ENCODE assay signal across 19 cellular contexts in the genomic region with DNA sequence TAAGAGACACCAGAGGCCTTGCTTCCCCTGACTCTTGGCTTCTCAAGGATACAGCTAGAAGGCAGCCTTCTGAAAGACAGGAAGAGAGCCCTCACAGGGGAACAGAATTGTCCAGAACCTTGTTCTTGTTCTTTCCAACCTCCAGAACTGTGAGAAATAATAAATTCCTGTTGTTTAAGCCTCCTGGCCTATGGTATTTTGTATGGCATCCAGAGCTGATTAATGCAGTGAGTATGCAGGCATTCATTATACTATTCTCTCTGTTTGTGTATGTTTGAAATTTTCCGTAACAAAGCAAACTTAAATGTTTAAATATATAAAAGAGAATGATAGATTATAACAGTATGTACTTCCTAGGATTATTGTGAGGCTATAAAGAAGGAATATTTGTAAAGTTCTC.
DNase-seq lines count a peak whose midpoint lies in the region; FAIRE-seq and TF ChIP-seq lines count a peak whose summit lies in the region.
"Had no signal": no experiment of that assay in that cellular context is flagged by ENCODE, and none has a peak within 500 bp of the region (broad histone marks: within the 10 kb centered on the region; RNA-seq: fewer than 3 reads in every experiment).

No MANE protein-coding gene starts in this region.

- no peak for FAIRE-seq in HTR-8/SVneo (lab: Jason Lieb, UNC)
- FAIRE-seq: GM19239, RCC 7860 had no signal

- DNase-seq in EL (peak; percentile 1), astrocyte of the hippocampus (ENCODE audit: low read depth, low spot score) (peak; percentile 60), foreskin fibroblast (peak; percentile 7 to 55), renal cortical epithelial cell (ENCODE audit: low read depth) (peak; percentile 18), NCI-H1105 treated with DMSO at 0.1 percent for 48 hours (lab: John Stamatoyannopoulos, UW) (no peak), kidney tubule cell (ENCODE audit: low spot score) (no peak), HTR-8/SVneo (ENCODE audit: insufficient read length, low spot score) (no peak)
- DNase-seq in activated naive CD4-positive, alpha-beta T cell (lab: John Stamatoyannopoulos, UW): no peak
- DNase-seq: GF-D8, H7, HFFc6, NCI-H1105, NCI-H1694, NCI-H2081, NCI-H2171, NCI-H345, NCI-H526 had no signal

- no peak for TF ChIP-seq CTCF in foreskin fibroblast (IDR thresholded peaks at IDR 0.05; ENCODE audit: low read depth, low read length)

- no peak overlapping the region for H3K4me3 ChIP-seq in foreskin fibroblast (ENCODE audit: low read depth in 1 of 2, low read length in 2 of 2)

Comparison
In these comparisons a context has a peak if more than half of its experiments do, and no peak if none do; other contexts are left out.
1. DNase-seq: peak in EL (single experiment), astrocyte of the hippocampus (single experiment), foreskin fibroblast (2 of 2) and renal cortical epithelial cell (single experiment); none in activated naive CD4-positive, alpha-beta T cell (0 of 4), NCI-H1105 treated with DMSO at 0.1 percent for 48 hours (single experiment), kidney tubule cell (single experiment) and HTR-8/SVneo (single experiment).